Comparison of ENCODE assay signal across 34 cellular contexts in the genomic region with DNA sequence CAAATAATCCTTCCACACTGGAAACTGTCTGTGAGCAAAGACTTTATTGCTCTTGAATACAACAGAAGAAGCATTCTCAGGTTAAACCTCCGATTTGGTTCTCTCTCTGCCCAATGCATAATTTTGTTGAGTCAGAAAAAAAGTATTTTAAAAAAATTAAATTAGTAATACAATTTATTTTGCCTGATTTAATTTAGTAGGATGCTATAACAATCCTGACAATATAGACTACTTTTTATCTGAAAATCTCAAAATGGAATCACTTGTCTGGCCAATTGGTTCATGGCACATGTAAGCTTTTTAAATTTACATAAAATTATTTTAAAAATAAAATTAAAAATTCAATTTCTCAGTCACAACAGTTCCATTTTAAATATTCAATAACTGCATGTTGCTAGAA.
"Had no signal": no experiment of that assay in that cellular context is flagged by ENCODE, and none has a peak within 500 bp of the region (broad histone marks: within the 10 kb centered on the region; RNA-seq: fewer than 3 reads in every experiment).

No MANE protein-coding gene starts in this region.

- DNase-seq: Karpas-422, Kasumi-1, KG1, MG63, MM.1S, MV-4-11, NCI-H1048, NCI-H1092, NCI-H1092 treated with DMSO at 0.1 percent for 48 hours, NCI-H1105, NCI-H1105 treated with DMSO at 0.1 percent for 48 hours, NCI-H1417, NCI-H1417 treated with DMSO at 0.1 percent for 48 hours, NCI-H1436, NCI-H1436 treated with DMSO at 0.1 percent for 48 hours, NCI-H146, NCI-H1694, NCI-H1694 treated with DMSO at 0.1 percent for 48 hours, NCI-H187, NCI-H187 treated with DMSO at 0.1 percent for 48 hours, NCI-H1930, NCI-H2029, NCI-H2029 treated with DMSO at 0.1 percent for 48 hours, NCI-H2081, NCI-H2081 treated with DMSO at 0.1 percent for 48 hours, NCI-H2107, NCI-H2171, NCI-H2171 treated with DMSO at 0.1 percent for 48 hours, NCI-H2227 treated with DMSO at 0.1 percent for 48 hours, NCI-H226, NCI-H345, NCI-H446, NCI-H446 treated with DMSO at 0.1 percent for 48 hours had no signal

- H3K9ac ChIP-seq: KMS-11 had no signal

- H3K4me2 ChIP-seq: KMS-11 had no signal

- H3K9me3 ChIP-seq: MG63 had no signal

- H3K27ac ChIP-seq: KMS-11 had no signal

- H3K27me3 ChIP-seq: MG63 had no signal

- H3K36me3 ChIP-seq: MG63 had no signal

- H3K4me3 ChIP-seq: MG63 had no signal
